Comparison of ENCODE assay signal across 28 cellular contexts in genomic region chr15:91065505-91065904, GRCh38. TPM values are rescaled to one million over a fixed set of nuclear protein-coding genes. Genes with fewer than 3 reads are reported as not detected.
"Had no signal": no experiment of that assay in that cellular context is flagged by ENCODE, and none has a peak within 500 bp of the region (broad histone marks: within the 10 kb centered on the region; RNA-seq: fewer than 3 reads in every experiment).

No MANE protein-coding gene starts in this region.

- H3K36me3 ChIP-seq: gastrocnemius medialis, neutrophil, pancreas, right lobe of liver, stomach, thyroid gland, vagina had no signal

- H3K4me1 Mint-ChIP-seq: mesothelial cell of epicardium; naive B cell; neural crest cell; stimulated activated effector memory CD8-positive, alpha-beta T cell treated with anti-CD3 and anti-CD28 coated beads, Interleukin-12 subunit alpha, Interleukin-12 subunit beta, amount 100 ng/mL, for 72 hours had no signal

- H3K4me3 Mint-ChIP-seq: effector memory CD8-positive, alpha-beta T cell; mesothelial cell of epicardium; naive B cell; natural killer cell treated with Interleukin-12 subunit alpha and Interleukin-12 subunit beta and Interleukin-15 and Interleukin-18, amount 100 ng/mL, for 72 hours; neural crest cell; stimulated activated effector memory CD8-positive, alpha-beta T cell treated with anti-CD3 and anti-CD28 coated beads, Interleukin-12 subunit alpha, Interleukin-12 subunit beta, amount 100 ng/mL, for 72 hours had no signal

- H3K27ac Mint-ChIP-seq: effector memory CD8-positive, alpha-beta T cell; mesothelial cell of epicardium; naive B cell; natural killer cell treated with Interleukin-12 subunit alpha and Interleukin-12 subunit beta and Interleukin-15 and Interleukin-18, amount 100 ng/mL, for 72 hours; stimulated activated effector memory CD8-positive, alpha-beta T cell treated with anti-CD3 and anti-CD28 coated beads, Interleukin-12 subunit alpha, Interleukin-12 subunit beta, amount 100 ng/mL, for 72 hours had no signal

- H3K4me3 ChIP-seq: coronary artery, gastrocnemius medialis, hepatocyte, lung, mucosa of descending colon, pancreas, right lobe of liver, stomach, thyroid gland, vagina had no signal

- H3K9me3 ChIP-seq: gastrocnemius medialis, mucosa of descending colon, neutrophil, pancreas, right lobe of liver, stomach, thyroid gland, vagina had no signal

- H3K27ac ChIP-seq: coronary artery, gastrocnemius medialis, hepatocyte, neutrophil, pancreas, right lobe of liver, stomach, thyroid gland, vagina had no signal

- H3K36me3 Mint-ChIP-seq: mesothelial cell of epicardium; natural killer cell treated with Interleukin-12 subunit alpha and Interleukin-12 subunit beta and Interleukin-15 and Interleukin-18, amount 100 ng/mL, for 72 hours; stimulated activated effector memory CD8-positive, alpha-beta T cell treated with anti-CD3 and anti-CD28 coated beads, Interleukin-12 subunit alpha, Interleukin-12 subunit beta, amount 100 ng/mL, for 72 hours had no signal

- H3K9me3 Mint-ChIP-seq: mesothelial cell of epicardium; natural killer cell treated with Interleukin-12 subunit alpha and Interleukin-12 subunit beta and Interleukin-15 and Interleukin-18, amount 100 ng/mL, for 72 hours had no signal

- H3K27me3 ChIP-seq: gastrocnemius medialis, hepatocyte, pancreas, right lobe of liver, thyroid gland, vagina had no signal

- DNase-seq: effector memory CD8-positive, alpha-beta T cell; foreskin fibroblast; gastrocnemius medialis; head of caudate nucleus; kidney; left cardiac atrium; mesenchymal stem cell; mucosa of descending colon; naive B cell; pancreas; retina; right lobe of liver; stimulated activated CD4-positive, alpha-beta T cell treated with anti-CD3 and anti-CD28 coated beads, Interleukin-2, amount 100 ng/mL, for 24 hours; stimulated activated CD4-positive, alpha-beta T cell treated with anti-CD3 and anti-CD28 coated beads, Interleukin-4, amount 100 ng/mL, for 24 hours; stimulated activated naive CD4-positive, alpha-beta T cell treated with Interleukin-2 at 50 U/mL for 16 hours; stomach; thyroid gland; trophoblast cell had no signal

- H2AFZ ChIP-seq: hepatocyte had no signal

- ATAC-seq: effector memory CD8-positive, alpha-beta T cell; gastrocnemius medialis; left cardiac atrium; mucosa of descending colon; natural killer cell treated with Interleukin-12 subunit alpha and Interleukin-12 subunit beta and Interleukin-15 and Interleukin-18, amount 100 ng/mL, for 72 hours; pancreas; stimulated activated effector memory CD8-positive, alpha-beta T cell treated with anti-CD3 and anti-CD28 coated beads, Interleukin-12 subunit alpha, Interleukin-12 subunit beta, amount 100 ng/mL, for 72 hours had no signal

- H3K4me2 ChIP-seq: hepatocyte had no signal

- H3K79me2 ChIP-seq: hepatocyte had no signal

- H3K4me1 ChIP-seq: gastrocnemius medialis, pancreas, right lobe of liver, stomach, thyroid gland, vagina had no signal

RNA-seq across cellular contexts. Expression of gene SV2B, which starts 34.6 kb away (rescaled TPM):
- total RNA-seq: natural killer cell treated with Interleukin-12 subunit alpha and Interleukin-12 subunit beta and Interleukin-15 and Interleukin-18, amount 100 ng/mL, for 72 hours; neural crest cell; pulmonary artery endothelial cell had no signal
